ENCODE assay signal across 1 cellular context in genomic region chr12:69015831-69016230, GRCh38.
TF ChIP-seq lines count a peak whose summit lies in the region.

No MANE protein-coding gene starts in this region.

TF ChIP-seq in GM23338, 12 proteins besides CTCF, POLR2A, EP300 and RAD21 (continued from another document):
- no peak for TF ChIP-seq ZNF462 (CRISPR knock-in tag; IDR thresholded peaks at IDR 0.05)
- TF ChIP-seq ETS1 (IDR thresholded peaks at IDR 0.05), result no peak
